Comparison of ENCODE assay signal across 2 cellular contexts in the genomic region with DNA sequence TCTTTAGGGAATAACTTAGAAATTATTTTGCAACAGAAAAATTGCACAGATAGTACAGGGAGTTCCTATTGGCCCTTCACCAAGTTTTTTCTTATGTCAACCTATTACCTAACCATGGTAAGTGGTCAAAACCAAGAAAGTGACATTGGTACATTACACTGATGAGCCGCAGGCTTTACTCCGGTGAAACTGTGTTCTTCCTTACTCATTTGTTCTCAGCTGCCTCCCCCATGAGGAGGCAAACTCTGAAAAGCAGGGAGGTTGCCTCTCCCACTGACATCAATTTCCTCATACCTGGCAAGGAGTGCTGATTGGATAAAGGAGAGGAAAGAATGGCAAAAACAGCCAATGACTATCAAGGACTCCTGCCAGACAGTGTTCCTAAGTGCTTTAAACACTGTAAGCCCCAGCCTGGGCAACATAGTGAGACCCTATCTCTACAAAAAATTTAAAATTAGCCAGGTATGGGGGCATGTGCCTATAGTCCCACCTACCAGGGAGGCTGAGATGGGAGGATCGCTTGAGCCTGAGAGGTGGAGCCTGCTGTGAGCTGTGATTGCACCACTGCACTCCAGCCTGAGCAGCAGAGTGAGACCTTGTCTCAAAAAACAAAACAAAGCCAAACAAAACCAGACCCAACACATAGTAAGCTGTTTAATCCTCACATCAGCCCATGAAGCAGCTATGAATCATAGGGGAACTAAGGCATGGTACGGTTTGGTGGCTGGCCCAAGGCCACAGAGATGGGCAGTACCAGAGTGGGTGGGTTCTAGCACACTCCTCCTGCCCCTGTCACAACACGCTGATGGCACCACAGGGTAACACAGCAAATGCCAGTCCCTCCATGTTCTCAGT.
TF ChIP-seq lines count a peak whose summit lies in the region.

No MANE protein-coding gene starts in this region.

TF ChIP-seq in K562, 482 proteins besides CTCF, POLR2A, EP300 and RAD21 (continues in another document):
- no peak for TF ChIP-seq HOXB6 (CRISPR knock-in tag; IDR thresholded peaks at IDR 0.05; ENCODE audit: borderline replicate concordance)
- TF ChIP-seq ZBTB17 (CRISPR knock-in tag; IDR thresholded peaks at IDR 0.05) = no peak
- no peak for TF ChIP-seq FOXJ2 (tag; IDR thresholded peaks at IDR 0.05)
- no peak for TF ChIP-seq ARID3B (CRISPR knock-in tag; IDR thresholded peaks at IDR 0.05; ENCODE audit: borderline replicate concordance)
- no peak for TF ChIP-seq ILK (tag; IDR thresholded peaks at IDR 0.05; ENCODE audit: borderline replicate concordance, low read depth)
- no peak for TF ChIP-seq BMI1 (IDR thresholded peaks at IDR 0.05; ENCODE audit: low read length)
- TF ChIP-seq TARDBP (IDR thresholded peaks at IDR 0.05) = no peak
- no peak for TF ChIP-seq NONO (IDR thresholded peaks at IDR 0.05; ENCODE audit: low read depth in 2 of 2, low read length in 1 of 2)
- no peak for TF ChIP-seq RB1 (IDR thresholded peaks at IDR 0.05; ENCODE audit: low read depth)
- no peak for TF ChIP-seq PHB (CRISPR knock-in tag; IDR thresholded peaks at IDR 0.05)
- no peak for TF ChIP-seq KAT7 (CRISPR knock-in tag; IDR thresholded peaks at IDR 0.05; ENCODE audit: borderline replicate concordance)
- TF ChIP-seq, protein P1, sequence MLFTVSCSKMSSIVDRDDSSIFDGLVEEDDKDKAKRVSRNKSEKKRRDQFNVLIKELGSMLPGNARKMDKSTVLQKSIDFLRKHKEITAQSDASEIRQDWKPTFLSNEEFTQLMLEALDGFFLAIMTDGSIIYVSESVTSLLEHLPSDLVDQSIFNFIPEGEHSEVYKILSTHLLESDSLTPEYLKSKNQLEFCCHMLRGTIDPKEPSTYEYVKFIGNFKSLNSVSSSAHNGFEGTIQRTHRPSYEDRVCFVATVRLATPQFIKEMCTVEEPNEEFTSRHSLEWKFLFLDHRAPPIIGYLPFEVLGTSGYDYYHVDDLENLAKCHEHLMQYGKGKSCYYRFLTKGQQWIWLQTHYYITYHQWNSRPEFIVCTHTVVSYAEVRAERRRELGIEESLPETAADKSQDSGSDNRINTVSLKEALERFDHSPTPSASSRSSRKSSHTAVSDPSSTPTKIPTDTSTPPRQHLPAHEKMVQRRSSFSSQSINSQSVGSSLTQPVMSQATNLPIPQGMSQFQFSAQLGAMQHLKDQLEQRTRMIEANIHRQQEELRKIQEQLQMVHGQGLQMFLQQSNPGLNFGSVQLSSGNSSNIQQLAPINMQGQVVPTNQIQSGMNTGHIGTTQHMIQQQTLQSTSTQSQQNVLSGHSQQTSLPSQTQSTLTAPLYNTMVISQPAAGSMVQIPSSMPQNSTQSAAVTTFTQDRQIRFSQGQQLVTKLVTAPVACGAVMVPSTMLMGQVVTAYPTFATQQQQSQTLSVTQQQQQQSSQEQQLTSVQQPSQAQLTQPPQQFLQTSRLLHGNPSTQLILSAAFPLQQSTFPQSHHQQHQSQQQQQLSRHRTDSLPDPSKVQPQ (CRISPR knock-in tag; IDR thresholded peaks at IDR 0.05; ENCODE audit: borderline replicate concordance) = no peak
- no peak for TF ChIP-seq ZNF282 (CRISPR knock-in tag; IDR thresholded peaks at IDR 0.05)
- TF ChIP-seq, protein P2, sequence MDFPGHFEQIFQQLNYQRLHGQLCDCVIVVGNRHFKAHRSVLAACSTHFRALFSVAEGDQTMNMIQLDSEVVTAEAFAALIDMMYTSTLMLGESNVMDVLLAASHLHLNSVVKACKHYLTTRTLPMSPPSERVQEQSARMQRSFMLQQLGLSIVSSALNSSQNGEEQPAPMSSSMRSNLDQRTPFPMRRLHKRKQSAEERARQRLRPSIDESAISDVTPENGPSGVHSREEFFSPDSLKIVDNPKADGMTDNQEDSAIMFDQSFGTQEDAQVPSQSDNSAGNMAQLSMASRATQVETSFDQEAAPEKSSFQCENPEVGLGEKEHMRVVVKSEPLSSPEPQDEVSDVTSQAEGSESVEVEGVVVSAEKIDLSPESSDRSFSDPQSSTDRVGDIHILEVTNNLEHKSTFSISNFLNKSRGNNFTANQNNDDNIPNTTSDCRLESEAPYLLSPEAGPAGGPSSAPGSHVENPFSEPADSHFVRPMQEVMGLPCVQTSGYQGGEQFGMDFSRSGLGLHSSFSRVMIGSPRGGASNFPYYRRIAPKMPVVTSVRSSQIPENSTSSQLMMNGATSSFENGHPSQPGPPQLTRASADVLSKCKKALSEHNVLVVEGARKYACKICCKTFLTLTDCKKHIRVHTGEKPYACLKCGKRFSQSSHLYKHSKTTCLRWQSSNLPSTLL (IDR thresholded peaks at IDR 0.05) = no peak
- no peak for TF ChIP-seq ZNF431 (CRISPR knock-in tag; IDR thresholded peaks at IDR 0.05)
- TF ChIP-seq RBM25 (IDR thresholded peaks at IDR 0.05; ENCODE audit: low read depth, low read length, severe bottlenecking) = peak; percentile 34
- peak; percentile 66 for TF ChIP-seq CEBPB (tag; IDR thresholded peaks at IDR 0.05)
- no peak for TF ChIP-seq ZNF780A (CRISPR knock-in tag; IDR thresholded peaks at IDR 0.05)
- no peak for TF ChIP-seq GATA2 (CRISPR knock-in tag; IDR thresholded peaks at IDR 0.05)
- no peak for TF ChIP-seq MECOM (CRISPR knock-in tag; IDR thresholded peaks at IDR 0.05)
- TF ChIP-seq RCOR1 (IDR thresholded peaks at IDR 0.05; ENCODE audit: borderline replicate concordance in 1 of 2, low read depth in 2 of 2, low read length in 2 of 2) = peak in 1 of 2 experiments; percentile 11; a peak in 1 of 4 replicates
- TF ChIP-seq HMGN3 (IDR thresholded peaks at IDR 0.05; ENCODE audit: borderline replicate concordance, extremely low read depth, insufficient read length, low read depth, low read length) = no peak
- TF ChIP-seq CHD1 (IDR thresholded peaks at IDR 0.05; ENCODE audit: low read length) = no peak
- TF ChIP-seq JUN (IDR thresholded peaks at IDR 0.05; ENCODE audit: borderline replicate concordance, low read depth, low read length) = no peak
- no peak for TF ChIP-seq JUN (CRISPR knock-in tag; IDR thresholded peaks at IDR 0.05; ENCODE audit: borderline replicate concordance)
- TF ChIP-seq CTBP1 (IDR thresholded peaks at IDR 0.05; ENCODE audit: borderline replicate concordance) = no peak
- TF ChIP-seq C11orf30 (IDR thresholded peaks at IDR 0.05; ENCODE audit: low read depth) = no peak
- TF ChIP-seq ZBTB1 (CRISPR knock-in tag; IDR thresholded peaks at IDR 0.05; ENCODE audit: borderline replicate concordance, low read depth) = no peak
- TF ChIP-seq BHLHE40 (IDR thresholded peaks at IDR 0.05; ENCODE audit: low read length) = no peak

TF ChIP-seq in HepG2, 621 proteins besides CTCF, POLR2A, EP300 and RAD21:
- TF ChIP-seq PITX1 (CRISPR knock-in tag; IDR thresholded peaks at IDR 0.05) (no peak), ZNF670 (CRISPR knock-in tag; IDR thresholded peaks at IDR 0.05; ENCODE audit: borderline replicate concordance) (peak; percentile 23; the same call in 1 of the 2 replicates), ZNF770 (CRISPR knock-in tag; IDR thresholded peaks at IDR 0.05) (peak; percentile 94), MTF1 (CRISPR knock-in tag; IDR thresholded peaks at IDR 0.05) (no peak), ARHGAP35 (CRISPR knock-in tag; IDR thresholded peaks at IDR 0.05; ENCODE audit: borderline replicate concordance) (0 out of 2 replicates have a peak, but pooled peaks have one; percentile 42), ZSCAN12 (CRISPR knock-in tag; IDR thresholded peaks at IDR 0.05) (no peak), ZBTB7B (CRISPR knock-in tag; IDR thresholded peaks at IDR 0.05) (no peak), ZMYM3 (CRISPR knock-in tag; IDR thresholded peaks at IDR 0.05) (peak; percentile 65; the same call in 1 of the 2 replicates), NFYB (CRISPR knock-in tag; IDR thresholded peaks at IDR 0.05) (peak; percentile 57), ZNF3 (CRISPR knock-in tag; IDR thresholded peaks at IDR 0.05) (peak; percentile 69; the same call in 1 of the 2 replicates), ZNF121 (CRISPR knock-in tag; IDR thresholded peaks at IDR 0.05) (peak; percentile 88), ZNF691 (CRISPR knock-in tag; IDR thresholded peaks at IDR 0.05; ENCODE audit: borderline replicate concordance, low read depth) (no peak), HCFC1 (IDR thresholded peaks at IDR 0.05; ENCODE audit: low read depth, low read length) (no peak), MEF2D (CRISPR knock-in tag; IDR thresholded peaks at IDR 0.05) (peak; percentile 43; the same call in 1 of the 2 replicates)
- TF ChIP-seq, protein P3, sequence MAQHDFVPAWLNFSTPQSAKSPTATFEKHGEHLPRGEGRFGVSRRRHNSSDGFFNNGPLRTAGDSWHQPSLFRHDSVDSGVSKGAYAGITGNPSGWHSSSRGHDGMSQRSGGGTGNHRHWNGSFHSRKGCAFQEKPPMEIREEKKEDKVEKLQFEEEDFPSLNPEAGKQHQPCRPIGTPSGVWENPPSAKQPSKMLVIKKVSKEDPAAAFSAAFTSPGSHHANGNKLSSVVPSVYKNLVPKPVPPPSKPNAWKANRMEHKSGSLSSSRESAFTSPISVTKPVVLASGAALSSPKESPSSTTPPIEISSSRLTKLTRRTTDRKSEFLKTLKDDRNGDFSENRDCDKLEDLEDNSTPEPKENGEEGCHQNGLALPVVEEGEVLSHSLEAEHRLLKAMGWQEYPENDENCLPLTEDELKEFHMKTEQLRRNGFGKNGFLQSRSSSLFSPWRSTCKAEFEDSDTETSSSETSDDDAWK (CRISPR knock-in tag; IDR thresholded peaks at IDR 0.05) = no peak
